In genomic region chrX:42070866-42071265, GRCh38 we compare ENCODE assay signal across 28 cellular contexts.
"Had no signal": no experiment of that assay in that cellular context is flagged by ENCODE, and none has a peak within 500 bp of the region (broad histone marks: within the 10 kb centered on the region; RNA-seq: fewer than 3 reads in every experiment).

No MANE protein-coding gene starts in this region.

- DNase-seq: activated B cell treated with CpG ODN at 0.5 μM for 24 hours; activated CD4-positive, alpha-beta memory T cell treated with anti-CD3 and anti-CD28 coated beads, Interleukin-2, amount 10 ng/mL, durations not matched to agents 7 days and 5 days; activated CD4-positive, alpha-beta T cell treated with anti-CD3 and anti-CD28 coated beads for 4 hours; activated CD4-positive, alpha-beta T cell treated with anti-CD3 and anti-CD28 coated beads, Interleukin-2, amount 10 ng/mL, durations not matched to agents 7 days and 5 days; activated CD4-positive, alpha-beta T cell treated with anti-CD3 and anti-CD28 coated beads, Interleukin-2, amount 50 U/mL, for 48 hours; activated CD4-positive, CD25-positive, alpha-beta regulatory T cell treated with anti-CD3 and anti-CD28 coated beads, Interleukin-2, amount 50 U/mL, for 72 hours; activated CD8-positive, alpha-beta memory T cell treated with anti-CD3 and anti-CD28 coated beads for 24 hours; activated CD8-positive, alpha-beta memory T cell treated with anti-CD3 and anti-CD28 coated beads, Interleukin-2, amount 10 ng/mL, durations not matched to agents 7 days and 5 days; activated CD8-positive, alpha-beta memory T cell treated with anti-CD3 and anti-CD28 coated beads, Interleukin-2, amount 50 U/mL, for 48 hours; activated CD8-positive, alpha-beta T cell treated with anti-CD3 and anti-CD28 coated beads, Interleukin-2, amount 10 ng/mL, durations not matched to agents 7 days and 5 days; activated effector memory CD4-positive, alpha-beta T cell treated with Interleukin-2 at 50 U/mL for 16 hours; activated gamma-delta T cell; activated naive CD4-positive, alpha-beta T cell treated with anti-CD3 and anti-CD28 coated beads, Interleukin-2, amount 50 U/mL, for 16 hours; activated naive CD4-positive, alpha-beta T cell treated with Interleukin-2 at 50 U/mL for 16 hours; activated naive CD8-positive, alpha-beta T cell treated with anti-CD3 and anti-CD28 coated beads for 36 hours; activated T-cell treated with anti-CD3 and anti-CD28 coated beads, Interleukin-2, amount 50 U/mL, for 24 hours; activated T-cell treated with anti-CD3 and anti-CD28 coated beads, Interleukin-2, amount 50 U/mL, for 48 hours; amniotic stem cell; aorta; caudate nucleus; cerebellar nuclear complex; colonic mucosa; T-helper 2 cell; T-helper 9 cell had no signal

- H3K27ac ChIP-seq: adrenal gland, cardiac muscle cell, colonic mucosa, VCaP had no signal

- ATAC-seq: activated CD8-positive, alpha-beta memory T cell treated with anti-CD3 and anti-CD28 coated beads, Interleukin-2, amount 10 ng/mL, durations not matched to agents 7 days and 5 days; activated CD8-positive, alpha-beta T cell treated with anti-CD3 and anti-CD28 coated beads, Interleukin-2, amount 10 ng/mL, durations not matched to agents 7 days and 5 days; activated naive CD4-positive, alpha-beta T cell treated with anti-CD3 and anti-CD28 coated beads, Interleukin-2, amount 50 U/mL, for 72 hours had no signal

- H3K4me1 ChIP-seq: adrenal gland, colonic mucosa had no signal

- H3K4me3 ChIP-seq: adrenal gland, cardiac muscle cell, colonic mucosa had no signal

- H3K9me3 ChIP-seq: adrenal gland, colonic mucosa had no signal

- H3K27me3 ChIP-seq: cardiac muscle cell, colonic mucosa had no signal

- H3K36me3 ChIP-seq: adrenal gland, cardiac muscle cell, colonic mucosa had no signal
